ENCODE assay signal across 9 cellular contexts in genomic region chr1:9121891-9122409, GRCh38. TPM values are rescaled to one million over a fixed set of nuclear protein-coding genes. Genes with fewer than 3 reads are reported as not detected.
A peak's percentile ranks its signal among the peaks of the same experiment; 100 is the strongest.
DNase-seq lines count a peak whose midpoint lies in the region; ATAC-seq and TF ChIP-seq lines count a peak whose summit lies in the region.
"Had no signal": no experiment of that assay in that cellular context is flagged by ENCODE, and none has a peak within 500 bp of the region (broad histone marks: within the 10 kb centered on the region; RNA-seq: fewer than 3 reads in every experiment).

No MANE protein-coding gene starts in this region.

- peaks cover 36% of the 10 kb centered on the region for H3K4me1 Mint-ChIP-seq in CD4-positive, alpha-beta T cell (ENCODE audit: low read depth)
- peaks cover 43% of the 10 kb centered on the region for H3K4me1 Mint-ChIP-seq in activated B cell treated with CpG ODN at 0.5 μM for 24 hours

- ATAC-seq in CD4-positive, alpha-beta T cell (ENCODE audit: poor library complexity) = peak; percentile 95
- ATAC-seq in GM21529 (IDR thresholded peaks at IDR 0.05; ENCODE audit: unreplicated experiment) (peak; percentile 86), activated B cell treated with CpG ODN at 0.5 μM for 24 hours (ENCODE audit: low read depth) (peak; percentile 91), left ventricle myocardium superior (peak; percentile 61)

- H3K27ac ChIP-seq in CD4-positive, alpha-beta T cell (ENCODE audit: low read depth, low read length) = no peak overlapping the region
- no peak overlapping the region for H3K27ac ChIP-seq in tibial artery

- H3K27me3 Mint-ChIP-seq in CD4-positive, alpha-beta T cell = no peaks in the 10 kb centered on the region
- H3K27me3 Mint-ChIP-seq in activated B cell treated with CpG ODN at 0.5 μM for 24 hours = no peaks in the 10 kb centered on the region

- H3K4me3 ChIP-seq in tibial artery = no peak overlapping the region

- H3K27me3 ChIP-seq in CD4-positive, alpha-beta T cell (ENCODE audit: control insufficient read depth, insufficient read depth, low read length) = no peaks in the 10 kb centered on the region
- H3K27me3 ChIP-seq in tibial artery = no peaks in the 10 kb centered on the region

- peaks cover 0 to 17% (median 1%) of the 10 kb centered on the region in 4 donors for H3K4me1 ChIP-seq in tibial artery

- H3K27ac Mint-ChIP-seq in CD4-positive, alpha-beta T cell = peak overlapping the region; percentile 47
- H3K27ac Mint-ChIP-seq in activated B cell treated with CpG ODN at 0.5 μM for 24 hours = no peak overlapping the region

- POLR2A ChIA-PET in CD4-positive, alpha-beta T cell (lab: Charles Lee) = interaction anchor here (1.8 kb wide), 1 partner anchor 39 kb away, joined by 4 read pairs; no protein-coding TSS in a partner anchor
- POLR2A ChIA-PET in activated B cell treated with CpG ODN at 0.5 μM for 24 hours (lab: Charles Lee) = interaction anchor here (0.5 to 1.0 kb wide), 2 partner anchors 448 to 711 kb away, joined by 4 read pairs; no protein-coding TSS in a partner anchor

- peaks cover 4% of the 10 kb centered on the region for H3K36me3 Mint-ChIP-seq in CD4-positive, alpha-beta T cell (ENCODE audit: low read depth)
- H3K36me3 Mint-ChIP-seq in activated B cell treated with CpG ODN at 0.5 μM for 24 hours (ENCODE audit: low read depth) = no peaks in the 10 kb centered on the region

- TF ChIP-seq CTCF in CD4-positive, alpha-beta T cell (IDR thresholded peaks at IDR 0.05) = no peak
- TF ChIP-seq CTCF in activated B cell treated with CpG ODN at 0.5 μM for 24 hours (IDR thresholded peaks at IDR 0.05) (no peak), tibial artery (IDR thresholded peaks at IDR 0.05) (no peak)

- peak overlapping the region; percentile 59 for H3K4me3 Mint-ChIP-seq in CD4-positive, alpha-beta T cell
- H3K4me3 Mint-ChIP-seq in activated B cell treated with CpG ODN at 0.5 μM for 24 hours = peak overlapping the region; percentile 32

- intact Hi-C loops in CD4-positive, alpha-beta T cell (cut with DNase I, micrococcal nuclease) = loop anchor here in 1 of 2 experiments (10.0 kb wide), 1 partner anchor 793 kb away; the partner anchor contains the start of gene CTNNBIP1
- intact Hi-C loops in activated B cell treated with CpG ODN at 0.5 μM for 24 hours (cut with micrococcal nuclease) = no loop called here
- intact Hi-C loops in left ventricle myocardium superior (cut with micrococcal nuclease) = no loop called here
- intact Hi-C loops in tibial artery (cut with DNase I; ENCODE audit: low total_unique reads) = no loop called here

- no peaks in the 10 kb centered on the region for H3K9me3 Mint-ChIP-seq in CD4-positive, alpha-beta T cell
- no peaks in the 10 kb centered on the region for H3K9me3 Mint-ChIP-seq in activated B cell treated with CpG ODN at 0.5 μM for 24 hours

- CTCF ChIA-PET in CD4-positive, alpha-beta T cell (lab: Charles Lee) = interaction anchor here (0.5 to 1.2 kb wide), 3 partner anchors 8 to 317 kb away, joined by 3 read pairs; no protein-coding TSS in a partner anchor
- CTCF ChIA-PET in activated B cell treated with CpG ODN at 0.5 μM for 24 hours (lab: Charles Lee) = interaction anchor here (1.3 to 3.3 kb wide), 4 partner anchors 10 to 370 kb away, joined by 3 to 19 read pairs (median 6); no protein-coding TSS in a partner anchor

- DNase-seq in CD4-positive, alpha-beta T cell = peak in 9 of 10 experiments; percentile 11 to 44 (median 29)
- DNase-seq in activated B cell treated with CpG ODN at 0.5 μM for 24 hours (no peak), left ventricle myocardium superior (peak; percentile 27), HuH-7 (ENCODE audit: low spot score) (no peak), NOMO-1 treated with DMSO at 0.1 percent for 48 hours (lab: John Stamatoyannopoulos, UW; ENCODE audit: unreplicated experiment) (no peak), tibial artery (no peak), DMS53 treated with DMSO at 0.1 percent for 48 hours (lab: John Stamatoyannopoulos, UW; ENCODE audit: unreplicated experiment) (no peak)
- DNase-seq: SHP77 had no signal

- H3K36me3 ChIP-seq in tibial artery = peaks cover 0 to 26% (median 0%) of the 10 kb centered on the region in 3 donors

- H3K9me3 ChIP-seq in CD4-positive, alpha-beta T cell (ENCODE audit: control insufficient read depth, low read length) = no peaks in the 10 kb centered on the region
- no peaks in the 10 kb centered on the region for H3K9me3 ChIP-seq in tibial artery

RNA-seq across cellular contexts. Expression of gene GPR157, which starts 7.0 kb away (rescaled TPM):
- total RNA-seq in CD4-positive, alpha-beta T cell = 1 to 10 TPM; 2.1 to 5.1 TPM
- total RNA-seq in activated B cell treated with CpG ODN at 0.5 μM for 24 hours = 6.2 and 7.0 TPM in 2 replicates
- 42.2 TPM for total RNA-seq in left ventricle myocardium superior

RNA-seq across cellular contexts. Expression of gene SLC2A5, which starts 52.5 kb away (rescaled TPM):
- not detected for total RNA-seq in CD4-positive, alpha-beta T cell
- total RNA-seq in activated B cell treated with CpG ODN at 0.5 μM for 24 hours = 3.6 and 4.5 TPM in 2 replicates
- 3.2 TPM for total RNA-seq in left ventricle myocardium superior

Comparison
In these comparisons a context has a peak if more than half of its experiments do, and no peak if none do; other contexts are left out.
1. DNase-seq: peak in CD4-positive, alpha-beta T cell (9 of 10) and left ventricle myocardium superior (single experiment); none in activated B cell treated with CpG ODN at 0.5 μM for 24 hours (single experiment), HuH-7 (single experiment), NOMO-1 treated with DMSO at 0.1 percent for 48 hours (single experiment), tibial artery (0 of 2) and DMS53 treated with DMSO at 0.1 percent for 48 hours (single experiment).
2. Peak in every context shown above with its lines, with median percentiles within 50 percentile points of each other: ATAC-seq.